8 cellular contexts compared by ENCODE assay signal in genomic region chr2:38535745-38536506, GRCh38.
DNase-seq lines count a peak whose midpoint lies in the region; ATAC-seq, FAIRE-seq and TF ChIP-seq lines count a peak whose summit lies in the region.

No MANE protein-coding gene starts in this region.

- H3K9me3 Mint-ChIP-seq in activated CD4-positive, alpha-beta T cell treated with anti-CD3 and anti-CD28 coated beads, Interleukin-2, amount 10 ng/mL, durations not matched to agents 24 days and 14 days = no peaks in the 10 kb centered on the region

- H3K27ac Mint-ChIP-seq in activated CD4-positive, alpha-beta T cell treated with anti-CD3 and anti-CD28 coated beads, Interleukin-2, amount 10 ng/mL, durations not matched to agents 24 days and 14 days = no peak overlapping the region

- peak in 1 of 3 donors; percentile 79 for TF ChIP-seq CTCF in lower leg skin (IDR thresholded peaks at IDR 0.05)

- H3K4me3 ChIP-seq in lower leg skin (ENCODE audit: low read depth, poor library complexity, severe bottlenecking) = no peak overlapping the region

- FAIRE-seq in GM12891 (lab: Jason Lieb, UNC) = peak; percentile 35

- TF ChIP-seq POLR2A in GM12891 (IDR thresholded peaks at IDR 0.05; ENCODE audit: low read depth, low read length) (no peak), lower leg skin (IDR thresholded peaks at IDR 0.05) (no peak)

- H3K4me1 Mint-ChIP-seq in activated CD4-positive, alpha-beta T cell treated with anti-CD3 and anti-CD28 coated beads, Interleukin-2, amount 10 ng/mL, durations not matched to agents 24 days and 14 days = peaks cover 2% of the 10 kb centered on the region

- 3 to 6% methylated on average over 29 to 42 of the region's 53 CpGs for WGBS in lower leg skin, 2 donors

- peak overlapping the region; percentile 71 for H3K4me3 Mint-ChIP-seq in activated CD4-positive, alpha-beta T cell treated with anti-CD3 and anti-CD28 coated beads, Interleukin-2, amount 10 ng/mL, durations not matched to agents 24 days and 14 days

- ATAC-seq in HG02852 (IDR thresholded peaks at IDR 0.05; ENCODE audit: unreplicated experiment) = peak; percentile 57
- ATAC-seq in HG02938 (IDR thresholded peaks at IDR 0.05; ENCODE audit: unreplicated experiment) = no peak

- no peaks in the 10 kb centered on the region for H3K36me3 Mint-ChIP-seq in activated CD4-positive, alpha-beta T cell treated with anti-CD3 and anti-CD28 coated beads, Interleukin-2, amount 10 ng/mL, durations not matched to agents 24 days and 14 days (ENCODE audit: low read depth)

- intact Hi-C loops in activated CD4-positive, alpha-beta T cell treated with anti-CD3 and anti-CD28 coated beads, Interleukin-2, amount 10 ng/mL, durations not matched to agents 24 days and 14 days (cut with micrococcal nuclease) = loop anchor here (2.0 to 10.0 kb wide), 3 partner anchors 189 to 301 kb away; no protein-coding TSS in a partner anchor
- intact Hi-C loops in lower leg skin (cut with DNase I; ENCODE audit: low total_unique reads) = no loop called here

- DNase-seq in GM12891 (ENCODE audit: insufficient read length, low spot score) (peak; percentile 75), NCI-H2196 treated with DMSO at 0.1 percent for 48 hours (lab: John Stamatoyannopoulos, UW; ENCODE audit: unreplicated experiment) (peak; percentile 29), dedifferentiated amniotic fluid mesenchymal stem cell (ENCODE audit: extremely low spot score) (peak; percentile 41), lower leg skin (ENCODE audit: low spot score in 2 of 2) (peak; percentile 44 to 97)
- peak; percentile 95 for DNase-seq in activated CD4-positive, alpha-beta T cell treated with anti-CD3 and anti-CD28 coated beads, Interleukin-2, amount 10 ng/mL, durations not matched to agents 24 days and 14 days
- DNase-seq in stimulated activated CD4-positive, alpha-beta T cell treated with anti-CD3 and anti-CD28 coated beads, Interleukin-4, amount 100 ng/mL, for 24 hours = peak; percentile 81

- peaks cover 38% of the 10 kb centered on the region for H3K27me3 Mint-ChIP-seq in activated CD4-positive, alpha-beta T cell treated with anti-CD3 and anti-CD28 coated beads, Interleukin-2, amount 10 ng/mL, durations not matched to agents 24 days and 14 days

TF ChIP-seq in GM12891, 5 proteins besides CTCF, POLR2A, EP300 and RAD21:
- TF ChIP-seq POLR2AphosphoS5 (IDR thresholded peaks at IDR 0.05; ENCODE audit: low read depth, low read length) (no peak), SPI1 (IDR thresholded peaks at IDR 0.05; ENCODE audit: low read depth, low read length) (no peak), PAX5 (IDR thresholded peaks at IDR 0.05; ENCODE audit: insufficient read depth, low read length, severe bottlenecking) (no peak), POU2F2 (IDR thresholded peaks at IDR 0.05; ENCODE audit: low read depth, low read length) (no peak), TAF1 (IDR thresholded peaks at IDR 0.05; ENCODE audit: low read depth, low read length) (no peak)

Comparison
In these comparisons a context has a peak if more than half of its experiments do, and no peak if none do; other contexts are left out.
1. DNase-seq: peak in every context shown above with its lines; median percentile 95 in activated CD4-positive, alpha-beta T cell treated with anti-CD3 and anti-CD28 coated beads, Interleukin-2, amount 10 ng/mL, durations not matched to agents 24 days and 14 days; 81 in stimulated activated CD4-positive, alpha-beta T cell treated with anti-CD3 and anti-CD28 coated beads, Interleukin-4, amount 100 ng/mL, for 24 hours; 75 in GM12891; 70 in lower leg skin; 41 in dedifferentiated amniotic fluid mesenchymal stem cell; 29 in NCI-H2196 treated with DMSO at 0.1 percent for 48 hours.